7 cellular contexts compared by ENCODE assay signal in the genomic region with DNA sequence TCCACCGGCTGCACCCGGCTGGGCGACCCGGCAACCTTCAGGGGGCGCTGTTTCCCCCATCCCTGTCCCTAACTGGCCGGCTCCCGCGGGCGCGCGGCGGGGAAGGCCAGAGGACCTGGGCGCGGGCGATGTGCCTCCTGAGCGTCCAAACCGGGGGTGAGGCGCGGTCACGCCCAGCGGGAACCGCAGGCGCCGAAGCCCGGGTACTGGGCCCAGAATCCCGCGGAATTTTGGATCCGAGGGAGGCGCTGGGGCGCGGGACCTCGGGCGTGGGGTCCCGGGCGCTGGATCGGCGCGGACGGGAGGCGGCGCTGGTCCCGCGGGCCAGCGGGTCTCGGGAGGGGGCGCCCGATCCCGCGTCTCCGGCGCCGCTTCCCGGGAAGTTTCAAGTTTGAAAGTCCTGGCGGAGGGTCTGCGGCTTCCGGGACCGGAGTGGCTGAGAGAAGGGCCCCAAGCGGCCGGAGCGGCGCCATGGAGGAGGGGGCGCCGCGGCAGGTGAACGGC. TPM values are rescaled to one million over a fixed set of nuclear protein-coding genes. Genes with fewer than 3 reads are reported as not detected.
DNase-seq lines count a peak whose midpoint lies in the region; ATAC-seq, FAIRE-seq and TF ChIP-seq lines count a peak whose summit lies in the region.

A gene (plus strand): TSS at position 59 of the 504 bp plus-strand sequence. CDS start 413 bp downstream, at position 472.

- peak within 1 kb of the TSS; percentile 69 for H3K4me3 ChIP-seq in WI38 (ENCODE audit: low read depth, low read length)
- peak within 1 kb of the TSS; percentile 56 to 62 for H3K4me3 ChIP-seq in cardiac fibroblast (replicated peaks in 1 of 2; ENCODE audit: low read depth in 2 of 2, low read length in 2 of 2)
- peak within 1 kb of the TSS; percentile 50 to 79 (median 66) for H3K4me3 ChIP-seq in keratinocyte (ENCODE audit: control insufficient read depth in 2 of 3, extremely low read depth in 1 of 3, insufficient read depth in 2 of 3, low read depth in 1 of 3, low read length in 3 of 3)

- H3K4me2 ChIP-seq in keratinocyte (ENCODE audit: control insufficient read depth, extremely low read depth, insufficient read depth, low read depth, low read length), result peak within 1 kb of the TSS; percentile 73

- no peak for FAIRE-seq in keratinocyte (lab: Jason Lieb, UNC)

- in situ Hi-C loops in GM13976 (cut with MboI; ENCODE audit: low sequenced_read_pairs, unreplicated experiment), result no loop called here

- no peaks in the 10 kb centered on the region for H3K9me1 ChIP-seq in keratinocyte (ENCODE audit: control insufficient read depth, extremely low read depth, insufficient read depth, low read length)

- DNase-seq in GM13976 (ENCODE audit: low spot score), result peak; percentile 97
- DNase-seq in NCI-H2107 (lab: John Stamatoyannopoulos, UW), result peak; percentile 43
- DNase-seq in cardiac fibroblast (ENCODE audit: low read depth in 2 of 2), result peak; percentile 77 to 80
- no peak for DNase-seq in keratinocyte (ENCODE audit: low read depth, low spot score)
- DNase-seq in stimulated activated CD4-positive, alpha-beta T cell treated with anti-CD3 and anti-CD28 coated beads, Interleukin-15, amount 100 ng/mL, for 24 hours, result peak; percentile 95

- peak within 1 kb of the TSS; percentile 66 for H3K9ac ChIP-seq in keratinocyte (ENCODE audit: control insufficient read depth, extremely low read depth, insufficient read depth, low read length)

- dilution Hi-C loops in keratinocyte (cut with MboI; ENCODE audit: extremely low pct_ligation_motif_present, low sequenced_read_pairs), result no loop called here

- H3K4me1 ChIP-seq in keratinocyte (ENCODE audit: control insufficient read depth, extremely low read depth, insufficient read depth, low read length), result no peaks in the 10 kb centered on the region

- peak; percentile 87 for ATAC-seq in HG02759 (IDR thresholded peaks at IDR 0.05; ENCODE audit: unreplicated experiment)

- no peak within 1 kb of the TSS for H3K27ac ChIP-seq in keratinocyte (ENCODE audit: control insufficient read depth, insufficient read depth, low read length)

- H3K36me3 ChIP-seq in keratinocyte (ENCODE audit: control insufficient read depth in 2 of 2, extremely low read depth in 1 of 2, insufficient read depth in 2 of 2, low read length in 2 of 2), result no peaks in the 10 kb centered on the region

- H3K9me3 ChIP-seq in keratinocyte (ENCODE audit: control insufficient read depth, low read depth, low read length), result no peaks in the 10 kb centered on the region

- TF ChIP-seq CTCF in GM13976 (IDR thresholded peaks at IDR 0.05; ENCODE audit: borderline replicate concordance, control extremely low read depth, extremely low read depth, insufficient read depth, missing control alignments), result peak; percentile 94
- peak; percentile 75 for TF ChIP-seq CTCF in WI38 (IDR thresholded peaks at IDR 0.05; ENCODE audit: low read depth, low read length)
- peak; percentile 74 for TF ChIP-seq CTCF in cardiac fibroblast (IDR thresholded peaks at IDR 0.05; ENCODE audit: low read depth, low read length)
- TF ChIP-seq CTCF in keratinocyte (optimal IDR thresholded peaks at IDR 0.05 in 1 of 3, IDR thresholded peaks at IDR 0.05 in 1 of 3, conservative IDR thresholded peaks at IDR 0.05 in 1 of 3; ENCODE audit: extremely low read depth in 1 of 3, insufficient read depth in 2 of 3, low read length in 3 of 3), result peak; percentile 62 to 89 (median 87)

- peak within 1 kb of the TSS; percentile 86 for H2AFZ ChIP-seq in keratinocyte (ENCODE audit: control insufficient read depth, low read length)

- no peaks in the 10 kb centered on the region for H3K27me3 ChIP-seq in keratinocyte (ENCODE audit: control insufficient read depth, extremely low read depth, insufficient read depth, low read length)

- H3K79me2 ChIP-seq in keratinocyte (ENCODE audit: control insufficient read depth, insufficient read depth, low read length), result no peaks in the 10 kb centered on the region

- H4K20me1 ChIP-seq in keratinocyte (ENCODE audit: control insufficient read depth, extremely low read depth, insufficient read depth, low read length), result no peaks in the 10 kb centered on the region

RNA-seq across cellular contexts. Expression of the gene that starts here (rescaled TPM):
- 1.2 to 3.0 TPM (median 1.3 TPM) in 3 replicates for polyA plus RNA-seq in keratinocyte
- 0.90 TPM for polyA plus RNA-seq in keratinocyte (2011; ENCODE audit: low read depth)
- 0.34 and 0.69 TPM in 2 replicates for polyA plus RNA-seq in keratinocyte (2011; cell fraction: cytosol; rRNA removed)
- 2.1 and 2.7 TPM in 2 replicates for polyA plus RNA-seq in keratinocyte (2011; cell fraction: nucleus; rRNA removed)
- polyA plus RNA-seq in keratinocyte (2012; ENCODE audit: low replicate concordance), result 0.55 and 2.3 TPM in 2 replicates
- 0.45 to 2.1 TPM (median 1.9 TPM) in 3 replicates for polyA minus RNA-seq in keratinocyte
- polyA minus RNA-seq in keratinocyte (2011; cell fraction: cytosol; rRNA and poly(A)+ RNA removed), result 1.2 TPM
- polyA minus RNA-seq in keratinocyte (2011; cell fraction: nucleus; rRNA and poly(A)+ RNA removed), result 0.85 and 1.2 TPM in 2 replicates
